Comparison of ENCODE assay signal across 13 cellular contexts in genomic region chr6:18302561-18303439, GRCh38. TPM values are rescaled to one million over a fixed set of nuclear protein-coding genes. Genes with fewer than 3 reads are reported as not detected.
A peak's percentile ranks its signal among the peaks of the same experiment; 100 is the strongest.
DNase-seq lines count a peak whose midpoint lies in the region; ATAC-seq, FAIRE-seq and TF ChIP-seq lines count a peak whose summit lies in the region.
"Had no signal": no experiment of that assay in that cellular context is flagged by ENCODE, and none has a peak within 500 bp of the region (broad histone marks: within the 10 kb centered on the region; RNA-seq: fewer than 3 reads in every experiment).

No MANE protein-coding gene starts in this region.

- in situ Hi-C loops in G401 (cut with HindIII; ENCODE audit: low sequenced_read_pairs) = no loop called here

- H3K9me3 ChIP-seq in HEK293 (ENCODE audit: control insufficient read depth, insufficient read depth, low read depth, low read length) (no peaks in the 10 kb centered on the region), vagina (no peaks in the 10 kb centered on the region)

- no peaks in the 10 kb centered on the region for H3K27me3 ChIP-seq in kidney epithelial cell (ENCODE audit: control insufficient read depth, insufficient read depth, low read length)
- no peaks in the 10 kb centered on the region for H3K27me3 ChIP-seq in vagina

- DNase-seq in G401 (ENCODE audit: low spot score) (peak; percentile 16), kidney epithelial cell (ENCODE audit: low read depth) (no peak), vagina (ENCODE audit: extremely low spot score in 2 of 2) (no peak), NCI-H2029 (lab: John Stamatoyannopoulos, UW) (no peak), RWPE1 (ENCODE audit: low spot score) (no peak), GM19239 (ENCODE audit: insufficient read length, low spot score) (no peak)
- DNase-seq: activated T-cell treated with anti-CD3 and anti-CD28 coated beads for 4 hours; NCI-H187 treated with DMSO at 0.1 percent for 48 hours; stimulated activated CD4-positive, alpha-beta T cell treated with anti-CD3 and anti-CD28 coated beads, Interleukin-4, amount 100 ng/mL, for 24 hours; T-cell had no signal

- intact Hi-C loops in vagina (cut with DNase I) = no loop called here

- H3K4me3 ChIP-seq in HEK293 (ENCODE audit: low read depth, low read length) = no peak overlapping the region
- no peak overlapping the region for H3K4me3 ChIP-seq in kidney epithelial cell (ENCODE audit: low read depth, low read length)
- H3K4me3 ChIP-seq in vagina = no peak overlapping the region

- H3K4me1 ChIP-seq in HEK293 (ENCODE audit: control insufficient read depth, insufficient read depth, low read length) (no peaks in the 10 kb centered on the region), vagina (no peaks in the 10 kb centered on the region)

- H3K27ac ChIP-seq in HEK293 (ENCODE audit: extremely low read depth, low read depth, low read length) (no peak overlapping the region), vagina (no peak overlapping the region), RWPE1 (no peak overlapping the region)

- CTCF ChIA-PET in HEK293 (lab: Yijun Ruan, JAX) = interaction anchor here (0.6 to 1.6 kb wide), 7 partner anchors 15 to 418 kb away, joined by 3 to 9 read pairs (median 3); no protein-coding TSS in a partner anchor
- CTCF ChIA-PET in RWPE1 (lab: Yijun Ruan, JAX) = interaction anchor here (0.7 kb wide), 1 partner anchor 1039 kb away, joined by 4 read pairs; no protein-coding TSS in a partner anchor

- POLR2A ChIA-PET in HEK293 (lab: Yijun Ruan, JAX) (interaction anchor here (0.8 kb wide), 1 partner anchor 8 kb away, joined by 5 read pairs; no protein-coding TSS in a partner anchor), RWPE1 (lab: Yijun Ruan, JAX; ENCODE audit: low non-redundant PET) (no interaction called here)

- H3K36me3 ChIP-seq in HEK293 (ENCODE audit: control insufficient read depth in 2 of 2, insufficient read depth in 1 of 2, low read length in 2 of 2) (no peaks in the 10 kb centered on the region), kidney epithelial cell (ENCODE audit: control insufficient read depth, insufficient read depth, low read length) (no peaks in the 10 kb centered on the region), vagina (no peaks in the 10 kb centered on the region)

- TF ChIP-seq POLR2A in vagina (IDR thresholded peaks at IDR 0.05) = no peak

- peak; percentile 56 for ATAC-seq in SK-N-SH treated with all-trans-retinoic acid at 6 μM for 48 hours
- ATAC-seq: T-cell had no signal

- TF ChIP-seq CTCF in HEK293 (tag by site-specific recombination; IDR thresholded peaks at IDR 0.05) (no peak), kidney epithelial cell (IDR thresholded peaks at IDR 0.05; ENCODE audit: insufficient read depth, low read length, poor library complexity, severe bottlenecking) (peak; percentile 7), vagina (IDR thresholded peaks at IDR 0.05) (no peak), RWPE1 (conservative IDR thresholded peaks at IDR 0.05; ENCODE audit: low read depth) (no peak)

- no peak for FAIRE-seq in GM19239 (lab: Jason Lieb, UNC)
- FAIRE-seq: bronchial epithelial cell had no signal

TF ChIP-seq in HEK293, 187 proteins besides CTCF, POLR2A, EP300 and RAD21:
- TF ChIP-seq ZNF148 (tag by site-specific recombination; IDR thresholded peaks at IDR 0.05; ENCODE audit: borderline replicate concordance) (no peak), ZNF654 (tag by site-specific recombination; IDR thresholded peaks at IDR 0.05; ENCODE audit: low read depth) (peak; percentile 21; the same call in 1 of the 2 replicates)
TF ChIP-seq in HEK293: peak in this region for 1.

TF ChIP-seq in SK-N-SH treated with all-trans-retinoic acid at 6 μM for 48 hours, 23 proteins besides CTCF, POLR2A, EP300 and RAD21:
- TF ChIP-seq ZNF70 (CRISPR knock-in tag; IDR thresholded peaks at IDR 0.05) (no peak), POU6F1 (CRISPR knock-in tag; IDR thresholded peaks at IDR 0.05; ENCODE audit: borderline replicate concordance, low read depth) (no peak), OSR1 (CRISPR knock-in tag; IDR thresholded peaks at IDR 0.05) (no peak), BACH2 (CRISPR knock-in tag; IDR thresholded peaks at IDR 0.05; ENCODE audit: borderline replicate concordance) (no peak), ZNF565 (CRISPR knock-in tag; conservative IDR thresholded peaks at IDR 0.05; ENCODE audit: low read depth) (no peak), ZFP3 (CRISPR knock-in tag; IDR thresholded peaks at IDR 0.05) (no peak), TSHZ2 (CRISPR knock-in tag; IDR thresholded peaks at IDR 0.05) (no peak), TOX (CRISPR knock-in tag; IDR thresholded peaks at IDR 0.05; ENCODE audit: borderline replicate concordance) (no peak), TCF4 (CRISPR knock-in tag; IDR thresholded peaks at IDR 0.05; ENCODE audit: borderline replicate concordance) (no peak), PPARA (CRISPR knock-in tag; IDR thresholded peaks at IDR 0.05; ENCODE audit: borderline replicate concordance) (no peak), GLIS3 (CRISPR knock-in tag; IDR thresholded peaks at IDR 0.05) (no peak)

RNA-seq across cellular contexts. Expression of gene DEK, which starts 38.5 kb away (rescaled TPM):
- total RNA-seq in G401 (2014; rRNA removed; shearing (Covaris generic)) = 149 and 223 TPM in 2 replicates
- total RNA-seq in kidney epithelial cell (65.9 and 89.4 TPM in 2 replicates), vagina (121 TPM)
